ENCODE assay signal across 10 cellular contexts in the genomic region with DNA sequence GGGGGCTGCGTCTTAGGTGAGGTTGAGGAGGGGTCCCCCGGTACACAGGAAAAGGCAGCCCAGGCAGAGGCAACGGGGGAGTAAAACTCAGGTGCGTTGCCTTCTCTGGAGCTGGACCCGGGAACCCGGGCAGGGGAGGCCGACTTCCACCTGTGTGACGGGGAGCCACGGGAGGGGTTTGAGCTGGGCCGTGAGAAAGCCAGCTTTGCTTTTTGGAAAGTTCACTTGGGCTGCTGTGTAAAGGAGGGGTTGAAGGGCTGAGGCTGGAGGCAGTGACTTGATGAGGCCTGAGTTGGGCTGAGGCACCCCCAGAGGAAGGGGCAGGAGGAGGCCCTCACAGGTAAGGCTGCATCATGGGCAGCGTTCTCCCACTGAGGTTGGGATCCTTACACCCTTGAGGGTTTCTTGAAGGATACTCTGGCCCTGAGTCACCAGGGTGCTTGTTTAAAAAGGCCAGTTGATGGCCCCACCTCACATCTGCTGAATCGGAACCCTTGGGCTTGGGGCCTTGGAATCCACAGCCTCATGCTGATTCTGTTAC. TPM values are rescaled to one million over a fixed set of nuclear protein-coding genes. Genes with fewer than 3 reads are reported as not detected.
DNase-seq lines count a peak whose midpoint lies in the region; ATAC-seq, FAIRE-seq and TF ChIP-seq lines count a peak whose summit lies in the region.
"Had no signal": no experiment of that assay in that cellular context is flagged by ENCODE, and none has a peak within 500 bp of the region (broad histone marks: within the 10 kb centered on the region; RNA-seq: fewer than 3 reads in every experiment).

No MANE protein-coding gene starts in this region.

- peaks cover 4% of the 10 kb centered on the region for H3K4me1 Mint-ChIP-seq in activated naive CD8-positive, alpha-beta T cell treated with anti-CD3 and anti-CD28 coated beads, Interleukin-2, amount 10 ng/mL, durations not matched to agents 7 days and 5 days
- no peaks in the 10 kb centered on the region for H3K4me1 Mint-ChIP-seq in activated naive CD8-positive, alpha-beta T cell treated with anti-CD3 and anti-CD28 coated beads for 36 hours
- peaks cover 4% of the 10 kb centered on the region for H3K4me1 Mint-ChIP-seq in mesothelial cell of epicardium

- no peak overlapping the region for H2AK5ac ChIP-seq in H1 (ENCODE audit: low read depth, low read length)

- H3K9me3 Mint-ChIP-seq in activated naive CD8-positive, alpha-beta T cell treated with anti-CD3 and anti-CD28 coated beads, Interleukin-2, amount 10 ng/mL, durations not matched to agents 7 days and 5 days = peaks cover 2% of the 10 kb centered on the region
- no peaks in the 10 kb centered on the region for H3K9me3 Mint-ChIP-seq in activated naive CD8-positive, alpha-beta T cell treated with anti-CD3 and anti-CD28 coated beads for 36 hours
- H3K9me3 Mint-ChIP-seq in mesothelial cell of epicardium = peaks cover 5% of the 10 kb centered on the region
- H3K9me3 Mint-ChIP-seq: T-helper 1 cell treated with Interleukin-12 subunit alpha and Interleukin-12 subunit beta and Interleukin-4 antibody, amounts not matched to agents 30 μg/mL and 1 μg/mL, for 36 hours had no signal

- no peak for ATAC-seq in activated naive CD8-positive, alpha-beta T cell treated with anti-CD3 and anti-CD28 coated beads, Interleukin-2, amount 10 ng/mL, durations not matched to agents 7 days and 5 days (ENCODE audit: low read depth)
- ATAC-seq in upper lobe of left lung (ENCODE audit: low FRiP score in 2 of 2) (no peak), GM18498 (IDR thresholded peaks at IDR 0.05; ENCODE audit: unreplicated experiment) (no peak), GM21528 (IDR thresholded peaks at IDR 0.05; ENCODE audit: low FRiP score, unreplicated experiment) (no peak)

- no peaks in the 10 kb centered on the region for H3K79me1 ChIP-seq in H1 (ENCODE audit: low read depth, low read length)

- peaks cover 21% of the 10 kb centered on the region for H3K27me3 Mint-ChIP-seq in activated naive CD8-positive, alpha-beta T cell treated with anti-CD3 and anti-CD28 coated beads, Interleukin-2, amount 10 ng/mL, durations not matched to agents 7 days and 5 days
- peaks cover 32% of the 10 kb centered on the region for H3K27me3 Mint-ChIP-seq in activated naive CD8-positive, alpha-beta T cell treated with anti-CD3 and anti-CD28 coated beads for 36 hours
- no peaks in the 10 kb centered on the region for H3K27me3 Mint-ChIP-seq in mesothelial cell of epicardium (ENCODE audit: low read depth)

- no peak overlapping the region for H3K14ac ChIP-seq in H1 (ENCODE audit: insufficient read length)

- H3K27ac ChIP-seq in H1 (ENCODE audit: low read depth, low read length) (no peak overlapping the region), upper lobe of left lung (no peak overlapping the region)

- H2BK120ac ChIP-seq in H1 (replicated peaks; ENCODE audit: low read depth, low read length) = no peak overlapping the region

- no peak overlapping the region for H3K27ac Mint-ChIP-seq in activated naive CD8-positive, alpha-beta T cell treated with anti-CD3 and anti-CD28 coated beads, Interleukin-2, amount 10 ng/mL, durations not matched to agents 7 days and 5 days
- H3K27ac Mint-ChIP-seq in activated naive CD8-positive, alpha-beta T cell treated with anti-CD3 and anti-CD28 coated beads for 36 hours = no peak overlapping the region
- H3K27ac Mint-ChIP-seq in mesothelial cell of epicardium = no peak overlapping the region
- H3K27ac Mint-ChIP-seq: T-helper 1 cell treated with Interleukin-12 subunit alpha and Interleukin-12 subunit beta and Interleukin-4 antibody, amounts not matched to agents 30 μg/mL and 1 μg/mL, for 36 hours had no signal

- POLR2A ChIA-PET in activated naive CD8-positive, alpha-beta T cell treated with anti-CD3 and anti-CD28 coated beads, Interleukin-2, amount 10 ng/mL, durations not matched to agents 7 days and 5 days (lab: Charles Lee) = no interaction called here
- POLR2A ChIA-PET in H1 (lab: Charles Lee; ENCODE audit: partially characterized antibody) = interaction anchor here (0.6 to 1.7 kb wide), 3 partner anchors 10 to 65 kb away, joined by 3 to 4 read pairs (median 4); partner anchors contain the start of genes CHRDL2 and RNF169

- H3K36me3 Mint-ChIP-seq in activated naive CD8-positive, alpha-beta T cell treated with anti-CD3 and anti-CD28 coated beads, Interleukin-2, amount 10 ng/mL, durations not matched to agents 7 days and 5 days = no peaks in the 10 kb centered on the region
- no peaks in the 10 kb centered on the region for H3K36me3 Mint-ChIP-seq in activated naive CD8-positive, alpha-beta T cell treated with anti-CD3 and anti-CD28 coated beads for 36 hours
- no peaks in the 10 kb centered on the region for H3K36me3 Mint-ChIP-seq in mesothelial cell of epicardium

- H4K91ac ChIP-seq in H1 (replicated peaks; ENCODE audit: insufficient read length, low read length) = no peak overlapping the region

- H3K9ac ChIP-seq in H1 (replicated peaks in 1 of 4; ENCODE audit: extremely low read depth in 1 of 4, low read depth in 3 of 4, low read length in 3 of 4) = no peak overlapping the region

- H3K27me3 ChIP-seq in H1 (replicated peaks in 1 of 4; ENCODE audit: control insufficient read depth in 3 of 4, extremely low read depth in 1 of 4, insufficient read depth in 3 of 4, low read length in 3 of 4) = peaks cover 0 to 12% (median 7%) of the 10 kb centered on the region in 4 experiments; a peak in 5 of 7 replicates
- no peaks in the 10 kb centered on the region for H3K27me3 ChIP-seq in upper lobe of left lung

- FAIRE-seq in H1 (lab: Jason Lieb, UNC) = no peak

- no peak overlapping the region for H4K5ac ChIP-seq in H1 (ENCODE audit: insufficient read length, low read depth, low read length)

- H3K56ac ChIP-seq in H1 (replicated peaks; ENCODE audit: insufficient read length, low read depth, low read length) = no peak overlapping the region

- no peak for TF ChIP-seq EP300 in H1 (IDR thresholded peaks at IDR 0.05; ENCODE audit: borderline replicate concordance in 1 of 2, low read depth in 2 of 2, low read length in 2 of 2)
- no peak for TF ChIP-seq EP300 in upper lobe of left lung (IDR thresholded peaks at IDR 0.05)

- TF ChIP-seq POLR2A in H1 (IDR thresholded peaks at IDR 0.05; ENCODE audit: control extremely low read depth in 1 of 2, low read depth in 2 of 2, low read length in 2 of 2) (no peak), upper lobe of left lung (IDR thresholded peaks at IDR 0.05) (no peak)

- no peaks in the 10 kb centered on the region for H3K79me2 ChIP-seq in H1 (ENCODE audit: control insufficient read depth in 1 of 2, insufficient read depth in 2 of 2, low read length in 2 of 2)

- H2BK12ac ChIP-seq in H1 (ENCODE audit: low read depth, low read length) = no peak overlapping the region; the same call in 1 of the 2 replicates

- no peaks in the 10 kb centered on the region for H3K9me3 ChIP-seq in H1 (ENCODE audit: insufficient read depth in 2 of 2, low read depth in 1 of 2, low read length in 1 of 2)
- H3K9me3 ChIP-seq in upper lobe of left lung = no peaks in the 10 kb centered on the region

- H3K4me3 Mint-ChIP-seq in activated naive CD8-positive, alpha-beta T cell treated with anti-CD3 and anti-CD28 coated beads, Interleukin-2, amount 10 ng/mL, durations not matched to agents 7 days and 5 days = no peak overlapping the region
- H3K4me3 Mint-ChIP-seq in activated naive CD8-positive, alpha-beta T cell treated with anti-CD3 and anti-CD28 coated beads for 36 hours = no peak overlapping the region
- H3K4me3 Mint-ChIP-seq in mesothelial cell of epicardium = peak overlapping the region; percentile 36
- H3K4me3 Mint-ChIP-seq: T-helper 1 cell treated with Interleukin-12 subunit alpha and Interleukin-12 subunit beta and Interleukin-4 antibody, amounts not matched to agents 30 μg/mL and 1 μg/mL, for 36 hours had no signal

- no peak overlapping the region for H2BK20ac ChIP-seq in H1 (ENCODE audit: low read length)

- WGBS in H1 (ENCODE audit: extremely low coverage in 1 of 2, insufficient coverage in 1 of 2, insufficient read length in 1 of 2, insufficient replicate concordance in 2 of 2, low coverage in 1 of 2, low lambda C conversion rate in 2 of 2, missing lambda C conversion rate in 1 of 2), 2 experiments = 76% methylated on average over 12 of the region's 12 CpGs; no CpG with 5 or more reads in 1 of the 2 experiments
- WGBS in upper lobe of left lung, 2 donors = 74 to 82% methylated on average over 11 to 12 of the region's 12 CpGs

- peaks cover 5 to 8% (median 7%) of the 10 kb centered on the region in 4 experiments; a peak in 6 of 7 replicates for H3K4me1 ChIP-seq in H1 (replicated peaks in 1 of 4; ENCODE audit: control insufficient read depth in 3 of 4, insufficient read depth in 4 of 4, low read length in 3 of 4)
- peaks cover 7 to 13% (median 10%) of the 10 kb centered on the region in 4 donors for H3K4me1 ChIP-seq in upper lobe of left lung

- no peaks in the 10 kb centered on the region for H4K20me1 ChIP-seq in H1 (replicated peaks in 1 of 2; ENCODE audit: control insufficient read depth in 1 of 2, insufficient read depth in 2 of 2, low read length in 2 of 2)

- H3K4me3 ChIP-seq in H1 (ENCODE audit: extremely low read depth in 1 of 4, insufficient read depth in 2 of 4, low read depth in 3 of 4, low read length in 4 of 4) (peak overlapping the region; percentile 40 to 64 (median 45); a peak in 5 of 8 replicates), upper lobe of left lung (peak overlapping the region in 3 of 4 donors; percentile 38 to 54 (median 46))

- H3K4ac ChIP-seq in H1 (replicated peaks; ENCODE audit: insufficient read length, low read depth, low read length) = no peak overlapping the region

- no peak overlapping the region for H2BK5ac ChIP-seq in H1 (ENCODE audit: low read depth, low read length)

- H3K18ac ChIP-seq in H1 (ENCODE audit: extremely low read depth, low read length) = no peak overlapping the region

- H3K36me3 ChIP-seq in H1 (ENCODE audit: control insufficient read depth in 2 of 4, insufficient read depth in 4 of 4, low read length in 3 of 4) (no peaks in the 10 kb centered on the region), upper lobe of left lung (no peaks in the 10 kb centered on the region)

- peak overlapping the region; percentile 49 to 72 for H3K4me2 ChIP-seq in H1 (ENCODE audit: insufficient read depth in 1 of 2, low read depth in 2 of 2, low read length in 2 of 2)

- TF ChIP-seq CTCF in H1 (IDR thresholded peaks at IDR 0.05; ENCODE audit: control extremely low read depth in 1 of 3, insufficient read depth in 1 of 3, low read depth in 1 of 3, low read length in 3 of 3) (no peak), mesothelial cell of epicardium (IDR thresholded peaks at IDR 0.05; ENCODE audit: unreplicated experiment) (no peak), upper lobe of left lung (IDR thresholded peaks at IDR 0.05) (no peak)

- H3K23me2 ChIP-seq in H1 (ENCODE audit: low read depth, low read length) = no peaks in the 10 kb centered on the region

- no peak for TF ChIP-seq RAD21 in H1 (IDR thresholded peaks at IDR 0.05 in 1 of 2, conservative IDR thresholded peaks at IDR 0.05 in 1 of 2; ENCODE audit: low read depth in 2 of 2, low read length in 2 of 2)

- no peak overlapping the region for H3K23ac ChIP-seq in H1 (ENCODE audit: insufficient read length)

- DNase-seq in activated naive CD8-positive, alpha-beta T cell treated with anti-CD3 and anti-CD28 coated beads, Interleukin-2, amount 10 ng/mL, durations not matched to agents 7 days and 5 days = peak; percentile 20
- no peak for DNase-seq in activated naive CD8-positive, alpha-beta T cell treated with anti-CD3 and anti-CD28 coated beads for 36 hours
- peak in 1 of 2 experiments; percentile 48 for DNase-seq in H1 (ENCODE audit: low read depth in 1 of 2, low spot score in 2 of 2)
- DNase-seq in mesothelial cell of epicardium (ENCODE audit: low spot score in 2 of 2, unreplicated experiment in 2 of 2) = no peak
- DNase-seq in upper lobe of left lung = peak in 1 of 2 donors; percentile 20
- DNase-seq in MV-4-11 (lab: John Stamatoyannopoulos, UW) = no peak
- DNase-seq: NCI-H1092 treated with DMSO at 0.1 percent for 48 hours had no signal

- CTCF ChIA-PET in H1 (lab: Charles Lee; ENCODE audit: partially characterized antibody) = interaction anchor here (0.5 to 10.2 kb wide), 8 partner anchors 9 to 1764 kb away, joined by 3 to 72 read pairs (median 4); no protein-coding TSS in a partner anchor

- 0 out of 2 replicates have a peak overlapping the region, but pooled peaks have one; percentile 81 for H2BK15ac ChIP-seq in H1 (ENCODE audit: low read length)

- 0 out of 2 replicates have a peak overlapping the region, but pooled peaks have one; percentile 19 for H2AFZ ChIP-seq in H1 (ENCODE audit: low read length)

- H4K8ac ChIP-seq in H1 (ENCODE audit: extremely low read depth, insufficient read depth, low read length) = peak overlapping the region; percentile 54; the same call in 1 of the 2 replicates

RNA-seq across cellular contexts. Expression of gene CHRDL2, which starts 47.2 kb away (rescaled TPM):
- total RNA-seq in activated naive CD8-positive, alpha-beta T cell treated with anti-CD3 and anti-CD28 coated beads, Interleukin-2, amount 10 ng/mL, durations not matched to agents 7 days and 5 days = not detected
- not detected for total RNA-seq in activated naive CD8-positive, alpha-beta T cell treated with anti-CD3 and anti-CD28 coated beads for 36 hours
- total RNA-seq in H1 (2021; fragmentation: NEBNext Ultra II Directional; extraction: Animal tissue kit (Norgen Biotek cat#: 25700)) = 0.25 and 0.48 TPM in 2 replicates
- 0.26 and 0.49 TPM in 2 replicates for polyA plus RNA-seq in H1 (2011; rRNA removed)
- polyA plus RNA-seq in H1 (2011; cell fraction: cytosol; rRNA removed) = 0.18 TPM
- 0.24 TPM for polyA plus RNA-seq in H1 (2011; cell fraction: nucleus; rRNA removed)
- polyA plus RNA-seq in H1 (2012, experiment 1 of 2) = 0.40 to 1.0 TPM (median 0.56 TPM) in 4 replicates
- polyA plus RNA-seq in H1 (2012, experiment 2 of 2) = 0.58 TPM
- 1.2 TPM for polyA plus RNA-seq in H1 (2013, experiment 1 of 2)
- 0.52 TPM for polyA plus RNA-seq in H1 (2013, experiment 2 of 2)
- polyA minus RNA-seq in H1 (2011; rRNA and poly(A)+ RNA removed) = 0.09 and 0.34 TPM in 2 replicates
- polyA minus RNA-seq in H1 (2011; cell fraction: cytosol; rRNA and poly(A)+ RNA removed) = not detected
- 0.40 TPM for polyA minus RNA-seq in H1 (2011; cell fraction: nucleus; rRNA and poly(A)+ RNA removed)
- total RNA-seq in mesothelial cell of epicardium (0.45 to 0.65 TPM in 2 of 3 replicates, not detected in the other), upper lobe of left lung (1 to 10 TPM in 3 of 6 donors, not detected in 3; 1.3 to 3.1 (median 1.5) TPM)
